ENCODE assay signal across 15 cellular contexts in the genomic region with DNA sequence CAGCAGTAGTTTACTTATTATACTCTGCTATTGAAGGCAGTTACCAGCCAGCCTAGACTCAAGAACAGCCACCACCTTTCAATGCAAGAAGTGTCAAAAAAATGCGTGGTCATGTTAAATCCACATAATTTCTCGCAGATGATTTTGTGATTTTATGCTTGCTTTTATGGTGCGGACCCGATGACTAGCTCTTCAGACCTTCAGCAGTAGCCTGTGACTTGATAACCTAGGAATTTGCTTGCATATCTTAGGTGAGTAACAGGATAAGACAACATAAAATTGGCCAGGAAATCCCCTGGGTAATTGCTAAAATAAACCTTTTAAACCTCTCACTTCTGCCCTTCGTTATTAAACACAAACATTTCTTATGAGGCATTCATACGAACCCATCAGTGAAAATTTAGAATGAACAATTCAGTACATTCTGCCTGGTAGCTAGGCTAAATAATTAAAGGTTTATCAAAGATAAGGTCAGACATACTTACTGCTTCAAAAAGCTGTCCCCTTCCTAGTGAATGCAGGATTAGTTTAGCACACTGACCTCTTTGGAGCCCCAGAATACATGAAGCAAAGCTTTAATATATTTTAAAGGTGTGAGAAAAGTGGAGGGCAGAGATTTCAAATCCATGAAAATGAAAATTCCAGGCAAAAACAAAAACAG.
DNase-seq lines count a peak whose midpoint lies in the region; ATAC-seq, FAIRE-seq and TF ChIP-seq lines count a peak whose summit lies in the region.
"Had no signal": no experiment of that assay in that cellular context is flagged by ENCODE, and none has a peak within 500 bp of the region (broad histone marks: within the 10 kb centered on the region; RNA-seq: fewer than 3 reads in every experiment).

No MANE protein-coding gene starts in this region.

- H3K9me3 Mint-ChIP-seq in HFFc6, result no peaks in the 10 kb centered on the region
- no peaks in the 10 kb centered on the region for H3K9me3 Mint-ChIP-seq in astrocyte (ENCODE audit: unreplicated experiment)

- peak overlapping the region; percentile 68 for H3K4me3 Mint-ChIP-seq in HFFc6
- H3K4me3 Mint-ChIP-seq in astrocyte (ENCODE audit: unreplicated experiment), result no peak overlapping the region

- H3K36me3 ChIP-seq in astrocyte (ENCODE audit: insufficient read depth, low read length), result no peaks in the 10 kb centered on the region
- H3K36me3 ChIP-seq: adrenal gland, BE2C, esophagus muscularis mucosa had no signal

- peak overlapping the region; percentile 45 for H3K4me2 ChIP-seq in A549
- H3K4me2 ChIP-seq in astrocyte (ENCODE audit: low read length), result peak overlapping the region; percentile 61
- H3K4me2 ChIP-seq: KMS-11 had no signal

- peak; percentile 35 to 53 for TF ChIP-seq RAD21 in A549 (conservative IDR thresholded peaks at IDR 0.05 in 1 of 2, IDR thresholded peaks at IDR 0.05 in 1 of 2)

- H3K9ac ChIP-seq in astrocyte (ENCODE audit: low read length), result peak overlapping the region; percentile 61
- H3K9ac ChIP-seq: KMS-11 had no signal

- CTCF ChIA-PET in A549 (lab: Yijun Ruan, JAX), result interaction anchor here (1.1 to 1.9 kb wide), 2 partner anchors 10 kb away, joined by 3 to 7 read pairs; no protein-coding TSS in a partner anchor

- no peaks in the 10 kb centered on the region for H3K27me3 ChIP-seq in astrocyte (ENCODE audit: insufficient read depth, low read length)
- H3K27me3 ChIP-seq: adrenal gland, BE2C, esophagus muscularis mucosa had no signal

- no peak for TF ChIP-seq POLR2A in A549 (IDR thresholded peaks at IDR 0.05; ENCODE audit: low read length)

- peaks cover 22% of the 10 kb centered on the region for H3K4me1 ChIP-seq in A549
- H3K4me1 ChIP-seq in astrocyte (ENCODE audit: insufficient read depth, low read length), result peaks cover 12% of the 10 kb centered on the region
- H3K4me1 ChIP-seq: adrenal gland had no signal

- ATAC-seq in A549, result peak; percentile 100
- no peak for ATAC-seq in GM18870 (IDR thresholded peaks at IDR 0.05; ENCODE audit: unreplicated experiment)

- POLR2A ChIA-PET in A549 (lab: Yijun Ruan, JAX), result interaction anchor here (1.0 kb wide), 2 partner anchors 9 to 12 kb away, joined by 3 to 4 read pairs; no protein-coding TSS in a partner anchor

- WGBS in A549 (ENCODE audit: missing lambda C conversion rate), result 2% methylated on average over 6 of the region's 6 CpGs

- FAIRE-seq in A549 (lab: Jason Lieb, UNC) (peak; percentile 74), astrocyte (lab: Jason Lieb, UNC) (peak; percentile 99)

- H2AFZ ChIP-seq in astrocyte (ENCODE audit: low read depth, low read length), result peak overlapping the region; percentile 68

- no peaks in the 10 kb centered on the region for H4K20me1 ChIP-seq in astrocyte (ENCODE audit: insufficient read depth, low read length)

- no peaks in the 10 kb centered on the region for H3K27me3 Mint-ChIP-seq in HFFc6 (ENCODE audit: insufficient read depth)
- H3K27me3 Mint-ChIP-seq in astrocyte (ENCODE audit: low read depth, unreplicated experiment), result peaks cover 2% of the 10 kb centered on the region

- H3K79me2 ChIP-seq in astrocyte (ENCODE audit: insufficient read depth, low read length), result no peaks in the 10 kb centered on the region

- no peak overlapping the region for H3K4me3 ChIP-seq in A549
- H3K4me3 ChIP-seq in astrocyte (ENCODE audit: insufficient read depth, low read depth, low read length), result peak overlapping the region; percentile 20
- H3K4me3 ChIP-seq: adrenal gland, esophagus muscularis mucosa had no signal

- H3K27ac Mint-ChIP-seq in HFFc6 (peak overlapping the region; percentile 86), astrocyte (ENCODE audit: unreplicated experiment) (peak overlapping the region; percentile 94)

- H3K9me3 ChIP-seq in A549 (peaks cover 7% of the 10 kb centered on the region; the same call in 2 of the 3 replicates), astrocyte (ENCODE audit: insufficient read depth, low read depth, low read length) (no peaks in the 10 kb centered on the region)
- H3K9me3 ChIP-seq: adrenal gland, BE2C, esophagus muscularis mucosa had no signal

- H3K36me3 Mint-ChIP-seq in HFFc6 (ENCODE audit: low read depth) (peaks cover 21% of the 10 kb centered on the region), astrocyte (ENCODE audit: low read depth, unreplicated experiment) (no peaks in the 10 kb centered on the region)

- H3K27ac ChIP-seq in A549 (peak overlapping the region; percentile 80 to 93), astrocyte (ENCODE audit: low read depth, low read length) (peak overlapping the region; percentile 86)
- H3K27ac ChIP-seq: adrenal gland, esophagus muscularis mucosa, KMS-11 had no signal

- peak; percentile 65 to 87; a peak in 3 of 5 replicates for TF ChIP-seq EP300 in A549 (IDR thresholded peaks at IDR 0.05)

- peaks cover 41% of the 10 kb centered on the region for H3K4me1 Mint-ChIP-seq in HFFc6 (ENCODE audit: low read depth)
- H3K4me1 Mint-ChIP-seq in astrocyte (ENCODE audit: low read depth, unreplicated experiment), result peaks cover 14% of the 10 kb centered on the region

- no peak for TF ChIP-seq CTCF in A549 (IDR thresholded peaks at IDR 0.05)
- no peak for TF ChIP-seq CTCF in HFFc6 (IDR thresholded peaks at IDR 0.05)
- no peak for TF ChIP-seq CTCF in astrocyte (IDR thresholded peaks at IDR 0.05; ENCODE audit: insufficient read depth, low read depth, low read length)

- DNase-seq in A549 (ENCODE audit: low read depth in 1 of 2, low spot score in 1 of 2) (peak; percentile 52 to 91), HFFc6 (peak; percentile 93), astrocyte (ENCODE audit: low read depth) (peak; percentile 98), iPS-NIHi7 (ENCODE audit: extremely low spot score) (peak; percentile 22), SHP77 treated with DMSO at 0.1 percent for 48 hours (lab: John Stamatoyannopoulos, UW) (no peak), NCI-H2227 treated with DMSO at 0.1 percent for 48 hours (lab: John Stamatoyannopoulos, UW) (no peak), NCI-H446 (lab: John Stamatoyannopoulos, UW) (no peak)
- DNase-seq: adrenal gland; BE2C; midbrain; NCI-H510A; stimulated activated CD8-positive, alpha-beta memory T cell treated with anti-CD3 and anti-CD28 coated beads, Interleukin-4, amount 100 ng/mL, for 48 hours had no signal

TF ChIP-seq in A549, 52 proteins besides CTCF, POLR2A, EP300 and RAD21:
- TF ChIP-seq FOSL2 (IDR thresholded peaks at IDR 0.05) (peak; percentile 85), FOSL2 (CRISPR knock-in tag; IDR thresholded peaks at IDR 0.05) (peak; percentile 95), HOXB13 (CRISPR knock-in tag; IDR thresholded peaks at IDR 0.05; ENCODE audit: low read depth) (peak; percentile 39; the same call in 1 of the 2 replicates), FOXS1 (CRISPR knock-in tag; IDR thresholded peaks at IDR 0.05) (peak; percentile 44; the same call in 1 of the 2 replicates), ZC3H11A (IDR thresholded peaks at IDR 0.05) (no peak), JUNB (IDR thresholded peaks at IDR 0.05) (peak; percentile 94), MAFK (IDR thresholded peaks at IDR 0.05; ENCODE audit: partially characterized antibody) (peak; percentile 99), SMC3 (IDR thresholded peaks at IDR 0.05) (peak; percentile 20; the same call in 2 of the 3 replicates), NFE2L2 (conservative IDR thresholded peaks at IDR 0.05; ENCODE audit: low read length) (peak; percentile 81), EHF (CRISPR knock-in tag; IDR thresholded peaks at IDR 0.05) (no peak), GATA3 (IDR thresholded peaks at IDR 0.05; ENCODE audit: borderline replicate concordance) (peak; percentile 95), CEBPB (IDR thresholded peaks at IDR 0.05) (peak in 1 of 2 experiments; percentile 69; a peak in 2 of 4 replicates), JUN (IDR thresholded peaks at IDR 0.05) (peak; percentile 63 to 71; a peak in 4 of 5 replicates)
- TF ChIP-seq, protein P1, sequence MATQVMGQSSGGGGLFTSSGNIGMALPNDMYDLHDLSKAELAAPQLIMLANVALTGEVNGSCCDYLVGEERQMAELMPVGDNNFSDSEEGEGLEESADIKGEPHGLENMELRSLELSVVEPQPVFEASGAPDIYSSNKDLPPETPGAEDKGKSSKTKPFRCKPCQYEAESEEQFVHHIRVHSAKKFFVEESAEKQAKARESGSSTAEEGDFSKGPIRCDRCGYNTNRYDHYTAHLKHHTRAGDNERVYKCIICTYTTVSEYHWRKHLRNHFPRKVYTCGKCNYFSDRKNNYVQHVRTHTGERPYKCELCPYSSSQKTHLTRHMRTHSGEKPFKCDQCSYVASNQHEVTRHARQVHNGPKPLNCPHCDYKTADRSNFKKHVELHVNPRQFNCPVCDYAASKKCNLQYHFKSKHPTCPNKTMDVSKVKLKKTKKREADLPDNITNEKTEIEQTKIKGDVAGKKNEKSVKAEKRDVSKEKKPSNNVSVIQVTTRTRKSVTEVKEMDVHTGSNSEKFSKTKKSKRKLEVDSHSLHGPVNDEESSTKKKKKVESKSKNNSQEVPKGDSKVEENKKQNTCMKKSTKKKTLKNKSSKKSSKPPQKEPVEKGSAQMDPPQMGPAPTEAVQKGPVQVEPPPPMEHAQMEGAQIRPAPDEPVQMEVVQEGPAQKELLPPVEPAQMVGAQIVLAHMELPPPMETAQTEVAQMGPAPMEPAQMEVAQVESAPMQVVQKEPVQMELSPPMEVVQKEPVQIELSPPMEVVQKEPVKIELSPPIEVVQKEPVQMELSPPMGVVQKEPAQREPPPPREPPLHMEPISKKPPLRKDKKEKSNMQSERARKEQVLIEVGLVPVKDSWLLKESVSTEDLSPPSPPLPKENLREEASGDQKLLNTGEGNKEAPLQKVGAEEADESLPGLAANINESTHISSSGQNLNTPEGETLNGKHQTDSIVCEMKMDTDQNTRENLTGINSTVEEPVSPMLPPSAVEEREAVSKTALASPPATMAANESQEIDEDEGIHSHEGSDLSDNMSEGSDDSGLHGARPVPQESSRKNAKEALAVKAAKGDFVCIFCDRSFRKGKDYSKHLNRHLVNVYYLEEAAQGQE (IDR thresholded peaks at IDR 0.05), result no peak
- TF ChIP-seq, protein P2, sequence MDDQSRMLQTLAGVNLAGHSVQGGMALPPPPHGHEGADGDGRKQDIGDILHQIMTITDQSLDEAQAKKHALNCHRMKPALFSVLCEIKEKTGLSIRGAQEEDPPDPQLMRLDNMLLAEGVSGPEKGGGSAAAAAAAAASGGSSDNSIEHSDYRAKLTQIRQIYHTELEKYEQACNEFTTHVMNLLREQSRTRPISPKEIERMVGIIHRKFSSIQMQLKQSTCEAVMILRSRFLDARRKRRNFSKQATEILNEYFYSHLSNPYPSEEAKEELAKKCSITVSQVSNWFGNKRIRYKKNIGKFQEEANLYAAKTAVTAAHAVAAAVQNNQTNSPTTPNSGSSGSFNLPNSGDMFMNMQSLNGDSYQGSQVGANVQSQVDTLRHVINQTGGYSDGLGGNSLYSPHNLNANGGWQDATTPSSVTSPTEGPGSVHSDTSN (IDR thresholded peaks at IDR 0.05), result 0 out of 2 replicates have a peak, but pooled peaks have one; percentile 21
- TF ChIP-seq, protein P3, sequence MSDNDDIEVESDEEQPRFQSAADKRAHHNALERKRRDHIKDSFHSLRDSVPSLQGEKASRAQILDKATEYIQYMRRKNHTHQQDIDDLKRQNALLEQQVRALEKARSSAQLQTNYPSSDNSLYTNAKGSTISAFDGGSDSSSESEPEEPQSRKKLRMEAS (IDR thresholded peaks at IDR 0.05), result peak; percentile 73

Comparison
In these comparisons a context has a peak if more than half of its experiments do, and no peak if none do; other contexts are left out.
1. DNase-seq: peak in A549 (2 of 2), HFFc6 (single experiment), astrocyte (single experiment) and iPS-NIHi7 (single experiment); none in SHP77 treated with DMSO at 0.1 percent for 48 hours (single experiment), NCI-H2227 treated with DMSO at 0.1 percent for 48 hours (single experiment) and NCI-H446 (0 of 2).